In genomic region chr21:34511154-34511553, GRCh38 we compare ENCODE assay signal across 9 cellular contexts. TPM values are rescaled to one million over a fixed set of nuclear protein-coding genes. Genes with fewer than 3 reads are reported as not detected.
DNase-seq lines count a peak whose midpoint lies in the region; ATAC-seq and TF ChIP-seq lines count a peak whose summit lies in the region.
"Had no signal": no experiment of that assay in that cellular context is flagged by ENCODE, and none has a peak within 500 bp of the region (broad histone marks: within the 10 kb centered on the region; RNA-seq: fewer than 3 reads in every experiment).

No MANE protein-coding gene starts in this region.

- ATAC-seq in naive thymus-derived CD4-positive, alpha-beta T cell, result peak; percentile 19

- peaks cover 0 to 6% (median 5%) of the 10 kb centered on the region in 5 donors for H3K27me3 Mint-ChIP-seq in naive thymus-derived CD4-positive, alpha-beta T cell

- H3K9me2 ChIP-seq in GM23248 (ENCODE audit: insufficient read depth), result no peaks in the 10 kb centered on the region

- no peaks in the 10 kb centered on the region for H3K9me3 ChIP-seq in GM23248 (ENCODE audit: low read depth)
- H3K9me3 ChIP-seq in naive thymus-derived CD4-positive, alpha-beta T cell (ENCODE audit: control insufficient read depth in 2 of 3, low read length in 3 of 3), result no peaks in the 10 kb centered on the region
- H3K9me3 ChIP-seq: colonic mucosa had no signal

- WGBS in GM23248 (ENCODE audit: low coverage in 1 of 2, low lambda C conversion rate in 2 of 2, missing lambda C conversion rate in 2 of 2), 2 experiments, result 54 to 60% methylated on average over 3 to 5 of the region's 5 CpGs

- no peak overlapping the region for H3K4me2 ChIP-seq in GM23248 (ENCODE audit: unreplicated experiment)

- H3K4me1 Mint-ChIP-seq in naive thymus-derived CD4-positive, alpha-beta T cell, result peaks cover 0 to 8% (median 0%) of the 10 kb centered on the region in 7 donors
- H3K4me1 Mint-ChIP-seq: natural killer cell had no signal

- no peak overlapping the region for H3K4me3 Mint-ChIP-seq in naive thymus-derived CD4-positive, alpha-beta T cell
- H3K4me3 Mint-ChIP-seq: natural killer cell had no signal

- CTCF ChIA-PET in naive thymus-derived CD4-positive, alpha-beta T cell (lab: Charles Lee), result interaction anchor here (0.7 kb wide), 1 partner anchor 91 kb away, joined by 3 read pairs; no protein-coding TSS in a partner anchor

- H3K79me2 ChIP-seq in GM23248 (ENCODE audit: insufficient read depth), result no peaks in the 10 kb centered on the region

- peaks cover 0 to 1% (median 0%) of the 10 kb centered on the region in 11 donors for H3K9me3 Mint-ChIP-seq in naive thymus-derived CD4-positive, alpha-beta T cell
- H3K9me3 Mint-ChIP-seq: natural killer cell had no signal

- no peaks in the 10 kb centered on the region for H3K4me1 ChIP-seq in GM23248 (ENCODE audit: insufficient read depth)
- H3K4me1 ChIP-seq in naive thymus-derived CD4-positive, alpha-beta T cell (ENCODE audit: control insufficient read depth in 2 of 2, insufficient read depth in 2 of 2, low read length in 2 of 2), result no peaks in the 10 kb centered on the region
- H3K4me1 ChIP-seq: colonic mucosa had no signal

- H3K9ac ChIP-seq in GM23248, result no peak overlapping the region

- peaks cover 17% of the 10 kb centered on the region for H3F3A ChIP-seq in GM23248 (ENCODE audit: insufficient read depth)

- in situ Hi-C loops in GM23248 (cut with MboI), result no loop called here

- no peak overlapping the region for H3K27ac ChIP-seq in GM23248
- no peak overlapping the region for H3K27ac ChIP-seq in naive thymus-derived CD4-positive, alpha-beta T cell (ENCODE audit: low read depth, low read length)
- H3K27ac ChIP-seq: colonic mucosa had no signal

- no peak overlapping the region for H3K27ac Mint-ChIP-seq in naive thymus-derived CD4-positive, alpha-beta T cell
- H3K27ac Mint-ChIP-seq: natural killer cell had no signal

- no peaks in the 10 kb centered on the region for H4K20me1 ChIP-seq in GM23248 (ENCODE audit: insufficient read depth)

- H3K36me3 Mint-ChIP-seq in naive thymus-derived CD4-positive, alpha-beta T cell, result no peaks in the 10 kb centered on the region
- H3K36me3 Mint-ChIP-seq: natural killer cell had no signal

- intact Hi-C loops in naive thymus-derived CD4-positive, alpha-beta T cell (cut with micrococcal nuclease), result no loop called here

- TF ChIP-seq CTCF in fibroblast of mammary gland (conservative IDR thresholded peaks at IDR 0.05; ENCODE audit: control insufficient read depth, insufficient read depth, low read depth, low read length), result no peak

- POLR2A ChIA-PET in naive thymus-derived CD4-positive, alpha-beta T cell (lab: Charles Lee), result no interaction called here

- 0 out of 2 replicates have a peak, but pooled peaks cover 8% of the 10 kb centered on the region for H3K36me3 ChIP-seq in GM23248 (ENCODE audit: low read depth)
- no peaks in the 10 kb centered on the region for H3K36me3 ChIP-seq in naive thymus-derived CD4-positive, alpha-beta T cell (ENCODE audit: control insufficient read depth in 2 of 3, insufficient read depth in 3 of 3, low read length in 3 of 3)
- H3K36me3 ChIP-seq: colonic mucosa had no signal

- DNase-seq in GM23248 (peak; percentile 66), NCI-H226 (peak; percentile 10), fibroblast of mammary gland (ENCODE audit: low read depth) (peak; percentile 52), HPDE6-E6E7 (ENCODE audit: extremely low spot score) (no peak), NCI-H2029 (lab: John Stamatoyannopoulos, UW) (no peak)
- DNase-seq in naive thymus-derived CD4-positive, alpha-beta T cell, result no peak
- no peak for DNase-seq in stimulated activated CD8-positive, alpha-beta memory T cell treated with anti-CD3 and anti-CD28 coated beads, Interleukin-4, amount 100 ng/mL, for 48 hours
- DNase-seq: natural killer cell had no signal

- no peak overlapping the region for H3K4me3 ChIP-seq in GM23248
- H3K4me3 ChIP-seq in fibroblast of mammary gland (ENCODE audit: control insufficient read depth, low read depth, low read length), result no peak overlapping the region
- H3K4me3 ChIP-seq in naive thymus-derived CD4-positive, alpha-beta T cell (ENCODE audit: low read length), result no peak overlapping the region
- H3K4me3 ChIP-seq: colonic mucosa had no signal

- H2AFZ ChIP-seq in GM23248, result no peak overlapping the region

- no peaks in the 10 kb centered on the region for H3K27me3 ChIP-seq in GM23248 (replicated peaks; ENCODE audit: insufficient read depth)
- no peaks in the 10 kb centered on the region for H3K27me3 ChIP-seq in naive thymus-derived CD4-positive, alpha-beta T cell (ENCODE audit: control insufficient read depth in 2 of 2, insufficient read depth in 2 of 2, low read length in 2 of 2)
- H3K27me3 ChIP-seq: colonic mucosa had no signal

RNA-seq across cellular contexts. Expression of gene KCNE1, which starts 0.9 kb away (rescaled TPM):
- 0.43 TPM in 1 of 2 replicates, not detected in the other for total RNA-seq in GM23248 (2014; rRNA removed; shearing (Covaris generic))
- polyA plus RNA-seq in GM23248 (2016; fragmentation: Nextera tagmentation; extraction: Ambion mirVana), result not detected in 2 replicates
- total RNA-seq in naive thymus-derived CD4-positive, alpha-beta T cell, result 1 to 10 TPM in 1 of 5 experiments, under 1 TPM in 4; 0.24 to 9.2 (median 0.49) TPM
- polyA plus RNA-seq in naive thymus-derived CD4-positive, alpha-beta T cell, result not detected

Comparison
In these comparisons a context has a peak if more than half of its experiments do, and no peak if none do; other contexts are left out.
1. DNase-seq: peak in GM23248 (single experiment), NCI-H226 (single experiment) and fibroblast of mammary gland (single experiment); none in naive thymus-derived CD4-positive, alpha-beta T cell (0 of 9), stimulated activated CD8-positive, alpha-beta memory T cell treated with anti-CD3 and anti-CD28 coated beads, Interleukin-4, amount 100 ng/mL, for 48 hours (single experiment), HPDE6-E6E7 (single experiment) and NCI-H2029 (single experiment).